In the genomic region with DNA sequence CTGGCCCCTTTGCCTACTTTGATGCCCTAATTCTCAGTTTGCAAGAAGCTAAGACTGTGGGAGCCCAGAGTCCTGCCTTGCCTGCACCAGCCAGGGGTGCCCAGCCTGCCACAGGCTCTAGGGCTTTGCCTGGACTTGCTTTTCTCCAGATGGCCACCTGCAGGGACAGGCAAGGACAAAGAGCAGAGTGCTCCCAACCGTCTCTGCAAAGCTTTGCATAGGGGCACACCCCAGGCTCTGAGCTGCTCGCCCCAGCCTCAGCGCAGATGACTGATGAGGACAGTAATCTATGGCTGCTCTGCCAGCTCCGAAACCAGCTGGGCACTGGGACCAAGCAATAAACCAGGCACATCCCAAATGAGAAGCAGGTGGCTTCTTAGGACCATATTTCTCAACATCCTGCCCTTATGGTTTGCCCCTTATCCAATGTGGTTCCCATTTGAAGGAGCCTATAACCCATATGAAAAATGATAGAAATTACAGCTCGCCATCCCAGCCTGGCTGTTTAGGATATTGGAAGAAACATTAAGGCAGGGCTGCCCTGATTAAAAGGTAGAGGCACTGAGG, we compare ENCODE assay signal across 27 cellular contexts. TPM values are rescaled to one million over a fixed set of nuclear protein-coding genes. Genes with fewer than 3 reads are reported as not detected.
DNase-seq lines count a peak whose midpoint lies in the region; ATAC-seq, FAIRE-seq and TF ChIP-seq lines count a peak whose summit lies in the region.
"Had no signal": no experiment of that assay in that cellular context is flagged by ENCODE, and none has a peak within 500 bp of the region (broad histone marks: within the 10 kb centered on the region; RNA-seq: fewer than 3 reads in every experiment).

No MANE protein-coding gene starts in this region.

- no peak overlapping the region for H2AK5ac ChIP-seq in H1 (ENCODE audit: low read depth, low read length)

- H3K36me3 ChIP-seq in GM23338 (ENCODE audit: insufficient read depth): no peaks in the 10 kb centered on the region
- no peaks in the 10 kb centered on the region for H3K36me3 ChIP-seq in H1 (ENCODE audit: control insufficient read depth in 2 of 4, insufficient read depth in 4 of 4, low read length in 3 of 4)
- H3K36me3 ChIP-seq in spleen: no peaks in the 10 kb centered on the region
- H3K36me3 ChIP-seq: Peyer's patch had no signal

- H3K4ac ChIP-seq in H1 (replicated peaks; ENCODE audit: insufficient read length, low read depth, low read length): peak overlapping the region; percentile 11

- CTCF ChIA-PET in H1 (lab: Charles Lee; ENCODE audit: partially characterized antibody): interaction anchor here (0.6 to 3.3 kb wide), 10 partner anchors 8 to 53 kb away, joined by 3 to 18 read pairs (median 4); no protein-coding TSS in a partner anchor

- H3K4me3 Mint-ChIP-seq in activated naive CD8-positive, alpha-beta T cell: peak overlapping the region; percentile 53
- H3K4me3 Mint-ChIP-seq in activated naive CD8-positive, alpha-beta T cell treated with anti-CD3 and anti-CD28 coated beads for 36 hours: no peak overlapping the region
- no peak overlapping the region for H3K4me3 Mint-ChIP-seq in GM23338
- H3K4me3 Mint-ChIP-seq: nephron progenitor cell; stimulated activated naive B cell treated with anti-CD40 and anti-IgM and Interleukin-4, amounts not matched to agents 10 μg/mL and 1 μg/mL and 100 μg/mL, for 72 hours had no signal

- H3K14ac ChIP-seq in H1 (ENCODE audit: insufficient read length): no peak overlapping the region

- POLR2A ChIA-PET in H1 (lab: Charles Lee; ENCODE audit: partially characterized antibody): interaction anchor here (1.2 kb wide), 1 partner anchor 12 kb away, joined by 3 read pairs; no protein-coding TSS in a partner anchor

- H3K27ac ChIP-seq in GM23338 (ENCODE audit: low read depth): no peak overlapping the region
- H3K27ac ChIP-seq in H1 (ENCODE audit: low read depth, low read length): no peak overlapping the region
- H3K27ac ChIP-seq in spleen: peak overlapping the region in 1 of 8 donors; percentile 65
- H3K27ac ChIP-seq: GM23248, psoas muscle had no signal

- H3K9me3 ChIP-seq in H1 (ENCODE audit: insufficient read depth in 2 of 2, low read depth in 1 of 2, low read length in 1 of 2) (no peaks in the 10 kb centered on the region), spleen (no peaks in the 10 kb centered on the region)
- H3K9me3 ChIP-seq: Caco-2, Peyer's patch, psoas muscle had no signal

- peak overlapping the region; percentile 96 for H3K27ac Mint-ChIP-seq in activated naive CD8-positive, alpha-beta T cell
- H3K27ac Mint-ChIP-seq in activated naive CD8-positive, alpha-beta T cell treated with anti-CD3 and anti-CD28 coated beads for 36 hours: no peak overlapping the region
- H3K27ac Mint-ChIP-seq in GM23338: no peak overlapping the region
- H3K27ac Mint-ChIP-seq: activated naive CD4-positive, alpha-beta T cell treated with anti-CD3 and anti-CD28 coated beads, Interleukin-2, amount 50 U/mL, for 72 hours; nephron progenitor cell; stimulated activated naive B cell treated with anti-CD40 and anti-IgM and Interleukin-4, amounts not matched to agents 10 μg/mL and 1 μg/mL and 100 μg/mL, for 72 hours had no signal

- no peak for DNase-seq in activated naive CD8-positive, alpha-beta T cell treated with anti-CD3 and anti-CD28 coated beads for 36 hours
- DNase-seq in GM23338 (ENCODE audit: low spot score) (no peak), H1 (ENCODE audit: low read depth in 1 of 2, low spot score in 2 of 2) (no peak), spleen (peak; percentile 63), hepatic stellate cell (ENCODE audit: low spot score) (no peak)
- no peak for DNase-seq in activated CD4-positive, CD25-positive, alpha-beta regulatory T cell treated with anti-CD3 and anti-CD28 coated beads, Interleukin-2, amount 50 U/mL, for 72 hours
- DNase-seq in activated CD4-positive, alpha-beta T cell treated with anti-CD3 and anti-CD28 coated beads for 48 hours: no peak
- DNase-seq: activated CD4-positive, CD25-positive, alpha-beta regulatory T cell; activated T-cell treated with anti-CD3 and anti-CD28 coated beads, Interleukin-2, amount 50 U/mL, for 48 hours; Caco-2; cerebellar nuclear complex; hypothalamus; left ventricle myocardium superior; midbrain; NCI-H1092 treated with DMSO at 0.1 percent for 48 hours; NCI-H2029 treated with DMSO at 0.1 percent for 48 hours; NCI-H446 treated with DMSO at 0.1 percent for 48 hours; nephron progenitor cell; psoas muscle; stimulated activated naive B cell treated with anti-CD40 and anti-IgM and Interleukin-4, amounts not matched to agents 10 μg/mL and 1 μg/mL and 100 μg/mL, for 72 hours had no signal

- H3K79me1 ChIP-seq in H1 (ENCODE audit: low read depth, low read length): no peaks in the 10 kb centered on the region

- H3K4me1 ChIP-seq in GM23338 (ENCODE audit: insufficient read depth) (no peaks in the 10 kb centered on the region), H1 (replicated peaks in 1 of 4; ENCODE audit: control insufficient read depth in 3 of 4, insufficient read depth in 4 of 4, low read length in 3 of 4) (peaks cover 0 to 6% (median 1%) of the 10 kb centered on the region in 4 experiments; a peak in 4 of 7 replicates), spleen (peaks cover 6 to 40% (median 18%) of the 10 kb centered on the region in 6 donors)
- H3K4me1 ChIP-seq: psoas muscle had no signal

- TF ChIP-seq RAD21 in H1 (IDR thresholded peaks at IDR 0.05 in 1 of 2, conservative IDR thresholded peaks at IDR 0.05 in 1 of 2; ENCODE audit: low read depth in 2 of 2, low read length in 2 of 2): no peak

- no peak overlapping the region for H3K23ac ChIP-seq in H1 (ENCODE audit: insufficient read length)

- no peaks in the 10 kb centered on the region for H3F3A ChIP-seq in GM23338 (replicated peaks; ENCODE audit: low read depth)

- no peaks in the 10 kb centered on the region for H3K9me2 ChIP-seq in GM23338 (ENCODE audit: insufficient read depth)

- ATAC-seq in GM23338: peak; percentile 52
- ATAC-seq: activated naive CD4-positive, alpha-beta T cell treated with anti-CD3 and anti-CD28 coated beads, Interleukin-2, amount 50 U/mL, for 72 hours; left ventricle myocardium superior; psoas muscle; stimulated activated naive B cell treated with anti-CD40 and anti-IgM and Interleukin-4, amounts not matched to agents 10 μg/mL and 1 μg/mL and 100 μg/mL, for 72 hours had no signal

- H4K20me1 ChIP-seq in GM23338 (replicated peaks; ENCODE audit: insufficient read depth) (no peaks in the 10 kb centered on the region), H1 (replicated peaks in 1 of 2; ENCODE audit: control insufficient read depth in 1 of 2, insufficient read depth in 2 of 2, low read length in 2 of 2) (peaks cover 0 to 2% of the 10 kb centered on the region in 2 experiments)

- H4K5ac ChIP-seq in H1 (ENCODE audit: insufficient read length, low read depth, low read length): no peak overlapping the region

- no peak for FAIRE-seq in H1 (lab: Jason Lieb, UNC)
- FAIRE-seq: frontal cortex, GM19239, islet of Langerhans had no signal

- no peak for TF ChIP-seq POLR2A in H1 (IDR thresholded peaks at IDR 0.05; ENCODE audit: control extremely low read depth in 1 of 2, low read depth in 2 of 2, low read length in 2 of 2)
- TF ChIP-seq POLR2A in spleen (IDR thresholded peaks at IDR 0.05): no peak

- H3K4me3 ChIP-seq in GM23338 (no peak overlapping the region), H1 (ENCODE audit: extremely low read depth in 1 of 4, insufficient read depth in 2 of 4, low read depth in 3 of 4, low read length in 4 of 4) (no peak overlapping the region), spleen (no peak overlapping the region)
- H3K4me3 ChIP-seq: GM23248, Peyer's patch, psoas muscle had no signal

- H3K9ac ChIP-seq in H1 (replicated peaks in 1 of 4; ENCODE audit: extremely low read depth in 1 of 4, low read depth in 3 of 4, low read length in 3 of 4): no peak overlapping the region
- H3K9ac ChIP-seq: GM23248 had no signal

- TF ChIP-seq CTCF in GM23338 (conservative IDR thresholded peaks at IDR 0.05; ENCODE audit: low read depth in 2 of 2): no peak
- no peak for TF ChIP-seq CTCF in H1 (IDR thresholded peaks at IDR 0.05; ENCODE audit: control extremely low read depth in 1 of 3, insufficient read depth in 1 of 3, low read depth in 1 of 3, low read length in 3 of 3)
- no peak for TF ChIP-seq CTCF in spleen (IDR thresholded peaks at IDR 0.05 in 8 of 11, conservative IDR thresholded peaks at IDR 0.05 in 3 of 11)

- no peak overlapping the region; the same call in 1 of the 2 replicates for H2BK15ac ChIP-seq in H1 (ENCODE audit: low read length)

- intact Hi-C loops in spleen (cut with DNase I; ENCODE audit: low total_unique reads): no loop called here

- H3K36me3 Mint-ChIP-seq in activated naive CD8-positive, alpha-beta T cell: no peaks in the 10 kb centered on the region
- peaks cover 2% of the 10 kb centered on the region for H3K36me3 Mint-ChIP-seq in activated naive CD8-positive, alpha-beta T cell treated with anti-CD3 and anti-CD28 coated beads for 36 hours
- no peaks in the 10 kb centered on the region for H3K36me3 Mint-ChIP-seq in GM23338 (ENCODE audit: low read depth)
- H3K36me3 Mint-ChIP-seq: stimulated activated naive B cell treated with anti-CD40 and anti-IgM and Interleukin-4, amounts not matched to agents 10 μg/mL and 1 μg/mL and 100 μg/mL, for 72 hours had no signal

- peak overlapping the region; percentile 86; the same call in 1 of the 2 replicates for H2BK5ac ChIP-seq in H1 (ENCODE audit: low read depth, low read length)

- no peak overlapping the region for H3K4me2 ChIP-seq in GM23338
- no peak overlapping the region for H3K4me2 ChIP-seq in H1 (ENCODE audit: insufficient read depth in 1 of 2, low read depth in 2 of 2, low read length in 2 of 2)

- 86% methylated on average over 5 of the region's 5 CpGs; no CpG with 5 or more reads in 1 of the 2 experiments for WGBS in H1 (ENCODE audit: extremely low coverage in 1 of 2, insufficient coverage in 1 of 2, insufficient read length in 1 of 2, insufficient replicate concordance in 2 of 2, low coverage in 1 of 2, low lambda C conversion rate in 2 of 2, missing lambda C conversion rate in 1 of 2), 2 experiments
- WGBS in spleen, 5 donors: 91 to 96% (median 92%) methylated on average over 5 of the region's 5 CpGs

- H3K56ac ChIP-seq in H1 (replicated peaks; ENCODE audit: insufficient read length, low read depth, low read length): no peak overlapping the region

- peak overlapping the region; percentile 85 for H2AFZ ChIP-seq in GM23338
- no peak overlapping the region; the same call in 1 of the 2 replicates for H2AFZ ChIP-seq in H1 (ENCODE audit: low read length)
- H2AFZ ChIP-seq: GM23248 had no signal

- H3K27me3 Mint-ChIP-seq in activated naive CD8-positive, alpha-beta T cell: no peaks in the 10 kb centered on the region
- H3K27me3 Mint-ChIP-seq in activated naive CD8-positive, alpha-beta T cell treated with anti-CD3 and anti-CD28 coated beads for 36 hours: no peaks in the 10 kb centered on the region
- H3K27me3 Mint-ChIP-seq in GM23338 (ENCODE audit: insufficient read depth, low read depth, poor library complexity): no peaks in the 10 kb centered on the region
- H3K27me3 Mint-ChIP-seq: stimulated activated naive B cell treated with anti-CD40 and anti-IgM and Interleukin-4, amounts not matched to agents 10 μg/mL and 1 μg/mL and 100 μg/mL, for 72 hours had no signal

- TF ChIP-seq EP300 in H1 (IDR thresholded peaks at IDR 0.05; ENCODE audit: borderline replicate concordance in 1 of 2, low read depth in 2 of 2, low read length in 2 of 2): no peak

- H4K8ac ChIP-seq in H1 (ENCODE audit: extremely low read depth, insufficient read depth, low read length): no peak overlapping the region

- 0 out of 2 replicates have a peak overlapping the region, but pooled peaks have one; percentile 13 for H2BK20ac ChIP-seq in H1 (ENCODE audit: low read length)

- H3K9me3 Mint-ChIP-seq in activated naive CD8-positive, alpha-beta T cell (ENCODE audit: low read depth): no peaks in the 10 kb centered on the region
- no peaks in the 10 kb centered on the region for H3K9me3 Mint-ChIP-seq in activated naive CD8-positive, alpha-beta T cell treated with anti-CD3 and anti-CD28 coated beads for 36 hours
- no peaks in the 10 kb centered on the region for H3K9me3 Mint-ChIP-seq in GM23338
- H3K9me3 Mint-ChIP-seq: activated naive CD4-positive, alpha-beta T cell treated with anti-CD3 and anti-CD28 coated beads, Interleukin-2, amount 50 U/mL, for 72 hours; nephron progenitor cell; stimulated activated naive B cell treated with anti-CD40 and anti-IgM and Interleukin-4, amounts not matched to agents 10 μg/mL and 1 μg/mL and 100 μg/mL, for 72 hours had no signal

- no peak overlapping the region for H2BK120ac ChIP-seq in H1 (replicated peaks; ENCODE audit: low read depth, low read length)

- H3K18ac ChIP-seq in H1 (ENCODE audit: extremely low read depth, low read length): no peak overlapping the region

- H3K4me1 Mint-ChIP-seq in activated naive CD8-positive, alpha-beta T cell (ENCODE audit: low read depth): peaks cover 88% of the 10 kb centered on the region
- peaks cover 78% of the 10 kb centered on the region for H3K4me1 Mint-ChIP-seq in activated naive CD8-positive, alpha-beta T cell treated with anti-CD3 and anti-CD28 coated beads for 36 hours
- peaks cover 15% of the 10 kb centered on the region for H3K4me1 Mint-ChIP-seq in GM23338

- H2BK12ac ChIP-seq in H1 (ENCODE audit: low read depth, low read length): peak overlapping the region; percentile 77; the same call in 1 of the 2 replicates

- H3K79me2 ChIP-seq in GM23338 (replicated peaks; ENCODE audit: insufficient read depth): no peaks in the 10 kb centered on the region
- H3K79me2 ChIP-seq in H1 (ENCODE audit: control insufficient read depth in 1 of 2, insufficient read depth in 2 of 2, low read length in 2 of 2): no peaks in the 10 kb centered on the region

- H4K91ac ChIP-seq in H1 (replicated peaks; ENCODE audit: insufficient read length, low read length): peak overlapping the region; percentile 71

- H3K27me3 ChIP-seq in GM23338 (ENCODE audit: insufficient read depth): no peaks in the 10 kb centered on the region
- H3K27me3 ChIP-seq in H1 (replicated peaks in 1 of 4; ENCODE audit: control insufficient read depth in 3 of 4, extremely low read depth in 1 of 4, insufficient read depth in 3 of 4, low read length in 3 of 4): 0 out of 7 replicates have a peak, but pooled peaks cover 0 to 2% (median 0%) of the 10 kb centered on the region in 4 experiments
- no peaks in the 10 kb centered on the region for H3K27me3 ChIP-seq in spleen (replicated peaks in 1 of 7)
- H3K27me3 ChIP-seq: Peyer's patch had no signal

- H3K23me2 ChIP-seq in H1 (ENCODE audit: low read depth, low read length): no peaks in the 10 kb centered on the region

RNA-seq across cellular contexts. Expression of gene TCF7, which starts 25.4 kb away (rescaled TPM):
- total RNA-seq in activated naive CD8-positive, alpha-beta T cell treated with anti-CD3 and anti-CD28 coated beads for 36 hours: 10 to 100 TPM; 66.4 to 68.7 TPM
- total RNA-seq in GM23338 (2014; rRNA removed; shearing (Covaris generic)): 8.1 and 9.7 TPM in 2 replicates
- polyA plus RNA-seq in GM23338 (2016; fragmentation: Nextera tagmentation; extraction: Ambion mirVana) (5.2 and 5.6 TPM in 2 replicates), H1 (2011; rRNA removed) (4.7 and 5.7 TPM in 2 replicates), spleen (10 to 100 TPM; 13.7 to 24.3 (median 18.1) TPM)
- 6.8 and 8.5 TPM in 2 replicates for total RNA-seq in H1 (2021; fragmentation: NEBNext Ultra II Directional; extraction: Animal tissue kit (Norgen Biotek cat#: 25700))
- 4.2 TPM for polyA plus RNA-seq in H1 (2011; cell fraction: cytosol; rRNA removed)
- 10.6 TPM for polyA plus RNA-seq in H1 (2011; cell fraction: nucleus; rRNA removed)
- polyA plus RNA-seq in H1 (2012, experiment 1 of 2): 6.8 to 10.4 TPM (median 8.2 TPM) in 4 replicates
- polyA plus RNA-seq in H1 (2012, experiment 2 of 2): 4.8 TPM
- 6.7 TPM for polyA plus RNA-seq in H1 (2013, experiment 1 of 2)
- polyA plus RNA-seq in H1 (2013, experiment 2 of 2): 7.1 TPM
- polyA minus RNA-seq in H1 (2011; rRNA and poly(A)+ RNA removed): 8.4 and 9.1 TPM in 2 replicates
- polyA minus RNA-seq in H1 (2011; cell fraction: cytosol; rRNA and poly(A)+ RNA removed): 8.4 TPM
- 21.1 TPM for polyA minus RNA-seq in H1 (2011; cell fraction: nucleus; rRNA and poly(A)+ RNA removed)
- 10 to 100 TPM; 29.0 to 88.3 (median 53.7) TPM for total RNA-seq in spleen
